Comparison of ENCODE assay signal across 8 cellular contexts in the genomic region with DNA sequence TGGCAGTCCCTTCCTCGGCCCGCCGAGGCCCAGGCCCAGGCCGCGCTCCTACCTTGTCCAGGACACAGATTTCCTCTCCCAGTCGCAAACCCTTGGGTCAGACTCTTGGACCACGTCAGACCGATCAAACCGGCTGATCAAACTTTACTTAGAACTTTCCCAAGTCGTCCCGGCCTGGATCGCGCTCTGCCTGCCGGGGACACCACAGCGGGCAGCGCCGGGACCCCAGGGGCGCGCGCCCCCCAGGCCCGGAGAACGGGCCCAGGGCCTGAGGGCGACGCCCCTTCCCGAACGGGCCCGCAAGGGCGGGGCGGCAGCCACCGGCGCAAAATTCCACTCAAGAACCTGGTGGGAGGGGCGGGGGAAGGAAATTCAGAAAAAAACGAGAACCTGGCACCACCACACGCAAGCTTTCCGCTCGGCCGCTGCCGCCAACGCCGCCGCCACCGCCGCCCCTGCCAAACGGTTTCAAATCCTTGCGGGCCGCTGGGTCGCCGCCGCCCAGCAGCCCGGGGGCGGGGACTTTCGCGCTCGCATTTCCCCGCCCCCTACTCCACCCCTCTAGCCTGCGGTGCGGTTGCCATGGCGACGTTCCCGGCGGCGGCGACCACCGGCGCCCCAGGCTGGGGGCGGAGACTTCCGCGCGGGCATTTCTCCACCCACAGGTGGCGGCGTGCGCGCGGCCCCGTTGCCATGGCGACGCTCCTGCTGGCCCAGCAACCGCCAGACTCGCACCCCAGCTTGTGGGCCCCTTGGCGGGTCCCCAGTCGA. TPM values are rescaled to one million over a fixed set of nuclear protein-coding genes. Genes with fewer than 3 reads are reported as not detected.
A peak's percentile ranks its signal among the peaks of the same experiment; 100 is the strongest.
DNase-seq lines count a peak whose midpoint lies in the region; ATAC-seq and TF ChIP-seq lines count a peak whose summit lies in the region.

TSS of gene CEP112 (minus strand) at position 527 of the 771 bp plus-strand sequence.

- H3K27ac ChIP-seq in HEK293 (ENCODE audit: extremely low read depth, low read depth, low read length), result peak within 1 kb of the TSS; percentile 84
- peak within 1 kb of the TSS; percentile 44 for H3K27ac ChIP-seq in angular gyrus (ENCODE audit: low read depth, low read length)
- H3K27ac ChIP-seq in right cardiac atrium (ENCODE audit: low read length), result peak within 1 kb of the TSS; percentile 66
- peak within 1 kb of the TSS; percentile 42 for H3K27ac ChIP-seq in urinary bladder (ENCODE audit: low read depth)

- peak; percentile 15; the same call in 1 of the 2 replicates for TF ChIP-seq CTCF in HEK293 (tag by site-specific recombination; IDR thresholded peaks at IDR 0.05)

- WGBS in right cardiac atrium, result under 1% methylated on average over 81 of the region's 81 CpGs
- WGBS in urinary bladder, result under 1% methylated on average over 81 of the region's 81 CpGs

- H3K27me3 ChIP-seq in right cardiac atrium (ENCODE audit: control insufficient read depth, insufficient read depth), result no peaks in the 10 kb centered on the region

- DNase-seq in DMS153 treated with DMSO at 0.1 percent for 48 hours (lab: John Stamatoyannopoulos, UW; ENCODE audit: unreplicated experiment) (peak; percentile 28), NCI-H1105 (lab: John Stamatoyannopoulos, UW) (peak; percentile 85), T-helper 1 cell (peak; percentile 78 to 93 (median 88)), right cardiac atrium (peak; percentile 85 to 92 (median 92)), putamen (ENCODE audit: low spot score) (peak; percentile 19)

- CTCF ChIA-PET in HEK293 (lab: Yijun Ruan, JAX), result interaction anchor here (0.6 to 2.6 kb wide), 5 partner anchors 9 to 960 kb away, joined by 3 to 11 read pairs (median 4); no protein-coding TSS in a partner anchor

- ATAC-seq in right cardiac atrium, result peak; percentile 94

- H3K4me1 ChIP-seq in HEK293 (ENCODE audit: control insufficient read depth, insufficient read depth, low read length) (peaks cover 9% of the 10 kb centered on the region), right cardiac atrium (ENCODE audit: control insufficient read depth, insufficient read depth, low read length) (no peaks in the 10 kb centered on the region), urinary bladder (ENCODE audit: insufficient read depth) (no peaks in the 10 kb centered on the region)

- intact Hi-C loops in right cardiac atrium (cut with DNase I), result no loop called here

- POLR2A ChIA-PET in HEK293 (lab: Yijun Ruan, JAX), result no interaction called here

- no peaks in the 10 kb centered on the region for H3K9me3 ChIP-seq in HEK293 (ENCODE audit: control insufficient read depth, insufficient read depth, low read depth, low read length)
- no peaks in the 10 kb centered on the region for H3K9me3 ChIP-seq in right cardiac atrium (ENCODE audit: control insufficient read depth, low read length)

- peaks cover 0 to 7% of the 10 kb centered on the region in 2 experiments for H3K36me3 ChIP-seq in HEK293 (ENCODE audit: control insufficient read depth in 2 of 2, insufficient read depth in 1 of 2, low read length in 2 of 2)
- H3K36me3 ChIP-seq in urinary bladder (ENCODE audit: insufficient read depth), result no peaks in the 10 kb centered on the region

- peak within 1 kb of the TSS; percentile 77 for H3K4me3 ChIP-seq in HEK293 (ENCODE audit: low read depth, low read length)
- peak within 1 kb of the TSS; percentile 82 for H3K4me3 ChIP-seq in right cardiac atrium (ENCODE audit: low read length)
- peak within 1 kb of the TSS; percentile 64 for H3K4me3 ChIP-seq in urinary bladder (ENCODE audit: low read depth, low read length)

TF ChIP-seq in HEK293, 187 proteins besides CTCF, POLR2A, EP300 and RAD21 (continues in another document):
- TF ChIP-seq SP2 (tag by site-specific recombination; IDR thresholded peaks at IDR 0.05) (peak; percentile 69), KLF16 (tag by site-specific recombination; IDR thresholded peaks at IDR 0.05) (peak; percentile 75; the same call in 1 of the 2 replicates), IKZF3 (tag by site-specific recombination; IDR thresholded peaks at IDR 0.05) (peak; percentile 68), SP7 (tag by site-specific recombination; IDR thresholded peaks at IDR 0.05) (peak; percentile 38), KLF1 (tag by site-specific recombination; IDR thresholded peaks at IDR 0.05) (peak; percentile 85), ZBTB1 (tag by site-specific recombination; IDR thresholded peaks at IDR 0.05) (0 out of 2 replicates have a peak, but pooled peaks have one; percentile 39), ZNF335 (tag by site-specific recombination; conservative IDR thresholded peaks at IDR 0.05) (peak; percentile 69), ZNF433 (tag by site-specific recombination; IDR thresholded peaks at IDR 0.05; ENCODE audit: low read depth) (no peak), ZNF654 (tag by site-specific recombination; IDR thresholded peaks at IDR 0.05; ENCODE audit: low read depth) (no peak), ZNF280C (tag by site-specific recombination; IDR thresholded peaks at IDR 0.05) (no peak), ZBTB20 (tag by site-specific recombination; IDR thresholded peaks at IDR 0.05) (0 out of 2 replicates have a peak, but pooled peaks have one; percentile 7), RBAK (tag by site-specific recombination; IDR thresholded peaks at IDR 0.05) (no peak), ZNF26 (tag by site-specific recombination; IDR thresholded peaks at IDR 0.05) (no peak), ZNF600 (tag by site-specific recombination; IDR thresholded peaks at IDR 0.05) (peak; percentile 45; the same call in 1 of the 2 replicates), ZSCAN30 (tag by site-specific recombination; IDR thresholded peaks at IDR 0.05) (peak; percentile 36), GLIS2 (tag by site-specific recombination; IDR thresholded peaks at IDR 0.05) (peak; percentile 87), KLF10 (tag by site-specific recombination; IDR thresholded peaks at IDR 0.05) (peak; percentile 46; the same call in 1 of the 2 replicates), ZNF341 (tag by site-specific recombination; IDR thresholded peaks at IDR 0.05; ENCODE audit: low read depth) (no peak), ZNF792 (tag by site-specific recombination; IDR thresholded peaks at IDR 0.05) (no peak)
- TF ChIP-seq, protein P1, sequence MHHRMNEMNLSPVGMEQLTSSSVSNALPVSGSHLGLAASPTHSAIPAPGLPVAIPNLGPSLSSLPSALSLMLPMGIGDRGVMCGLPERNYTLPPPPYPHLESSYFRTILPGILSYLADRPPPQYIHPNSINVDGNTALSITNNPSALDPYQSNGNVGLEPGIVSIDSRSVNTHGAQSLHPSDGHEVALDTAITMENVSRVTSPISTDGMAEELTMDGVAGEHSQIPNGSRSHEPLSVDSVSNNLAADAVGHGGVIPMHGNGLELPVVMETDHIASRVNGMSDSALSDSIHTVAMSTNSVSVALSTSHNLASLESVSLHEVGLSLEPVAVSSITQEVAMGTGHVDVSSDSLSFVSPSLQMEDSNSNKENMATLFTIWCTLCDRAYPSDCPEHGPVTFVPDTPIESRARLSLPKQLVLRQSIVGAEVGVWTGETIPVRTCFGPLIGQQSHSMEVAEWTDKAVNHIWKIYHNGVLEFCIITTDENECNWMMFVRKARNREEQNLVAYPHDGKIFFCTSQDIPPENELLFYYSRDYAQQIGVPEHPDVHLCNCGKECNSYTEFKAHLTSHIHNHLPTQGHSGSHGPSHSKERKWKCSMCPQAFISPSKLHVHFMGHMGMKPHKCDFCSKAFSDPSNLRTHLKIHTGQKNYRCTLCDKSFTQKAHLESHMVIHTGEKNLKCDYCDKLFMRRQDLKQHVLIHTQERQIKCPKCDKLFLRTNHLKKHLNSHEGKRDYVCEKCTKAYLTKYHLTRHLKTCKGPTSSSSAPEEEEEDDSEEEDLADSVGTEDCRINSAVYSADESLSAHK (tag by site-specific recombination; IDR thresholded peaks at IDR 0.05), result peak; percentile 78
- TF ChIP-seq, protein P2, sequence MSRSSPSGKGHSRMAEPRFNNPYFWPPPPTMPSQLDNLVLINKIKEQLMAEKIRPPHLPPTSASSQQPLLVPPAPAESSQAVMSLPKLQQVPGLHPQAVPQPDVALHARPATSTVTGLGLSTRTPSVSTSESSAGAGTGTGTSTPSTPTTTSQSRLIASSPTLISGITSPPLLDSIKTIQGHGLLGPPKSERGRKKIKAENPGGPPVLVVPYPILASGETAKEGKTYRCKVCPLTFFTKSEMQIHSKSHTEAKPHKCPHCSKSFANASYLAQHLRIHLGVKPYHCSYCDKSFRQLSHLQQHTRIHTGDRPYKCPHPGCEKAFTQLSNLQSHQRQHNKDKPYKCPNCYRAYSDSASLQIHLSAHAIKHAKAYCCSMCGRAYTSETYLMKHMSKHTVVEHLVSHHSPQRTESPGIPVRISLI (tag by site-specific recombination; IDR thresholded peaks at IDR 0.05), result 0 out of 2 replicates have a peak, but pooled peaks have one; percentile 27

RNA-seq across cellular contexts. Expression of gene CEP112, which starts in this region (rescaled TPM):
- total RNA-seq in right cardiac atrium (10 to 100 TPM; 17.8 to 23.1 (median 20.5) TPM), urinary bladder (36.6 TPM)
- polyA plus RNA-seq in right cardiac atrium (11.1 TPM), urinary bladder (12.4 TPM)

Comparison
In these comparisons a context has a peak if more than half of its experiments do, and no peak if none do; other contexts are left out.
1. Peak in every context shown above with its lines: DNase-seq, ATAC-seq, H3K4me3 ChIP-seq and H3K27ac ChIP-seq.
2. DNase-seq: peak in every context shown above with its lines; median percentile 92 in right cardiac atrium; 88 in T-helper 1 cell; 85 in NCI-H1105; 28 in DMS153 treated with DMSO at 0.1 percent for 48 hours; 19 in putamen.